Comparison of ENCODE assay signal across 8 cellular contexts in genomic region chr21:41926068-41926806, GRCh38. TPM values are rescaled to one million over a fixed set of nuclear protein-coding genes. Genes with fewer than 3 reads are reported as not detected.
A peak's percentile ranks its signal among the peaks of the same experiment; 100 is the strongest.
DNase-seq lines count a peak whose midpoint lies in the region; ATAC-seq and TF ChIP-seq lines count a peak whose summit lies in the region.

No MANE protein-coding gene starts in this region.

- no peak for TF ChIP-seq POLR2A in vagina (IDR thresholded peaks at IDR 0.05)

- H3K4me3 ChIP-seq in AG09309 (ENCODE audit: control insufficient read depth, low read depth, low read length) (peak overlapping the region; percentile 21), muscle layer of colon (ENCODE audit: low read depth in 1 of 2, low read length in 2 of 2) (peak overlapping the region; percentile 10 to 61), vagina (peak overlapping the region; percentile 34 to 37)

- H3K27me3 ChIP-seq in muscle layer of colon (ENCODE audit: control insufficient read depth in 1 of 2, insufficient read depth in 2 of 2, low read length in 2 of 2) = no peaks in the 10 kb centered on the region
- H3K27me3 ChIP-seq in vagina = no peaks in the 10 kb centered on the region

- H3K27ac ChIP-seq in muscle layer of colon (ENCODE audit: low read depth, low read length) = peak overlapping the region; percentile 75
- peak overlapping the region; percentile 86 for H3K27ac ChIP-seq in vagina

- no peak for TF ChIP-seq CTCF in AG09309 (IDR thresholded peaks at IDR 0.05; ENCODE audit: control insufficient read depth, insufficient read depth, low read depth, low read length, missing control alignments)
- TF ChIP-seq CTCF in vagina (IDR thresholded peaks at IDR 0.05) = no peak

- ATAC-seq in GM19025 (IDR thresholded peaks at IDR 0.05; ENCODE audit: low read depth, unreplicated experiment) = peak; percentile 66
- ATAC-seq in GM18858 (IDR thresholded peaks at IDR 0.05; ENCODE audit: unreplicated experiment) = no peak

- H3K9ac ChIP-seq in muscle layer of colon (ENCODE audit: low read length) = peak overlapping the region; percentile 52

- H3K9me3 ChIP-seq in muscle layer of colon (ENCODE audit: low read length) (no peaks in the 10 kb centered on the region), vagina (no peaks in the 10 kb centered on the region)

- H3K36me3 ChIP-seq in muscle layer of colon (ENCODE audit: insufficient read depth, low read length) (no peaks in the 10 kb centered on the region), vagina (no peaks in the 10 kb centered on the region)

- H3K4me1 ChIP-seq in muscle layer of colon (ENCODE audit: insufficient read depth, low read length) = peaks cover 18% of the 10 kb centered on the region
- H3K4me1 ChIP-seq in vagina = peaks cover 50% of the 10 kb centered on the region

- DNase-seq in AG09309 (ENCODE audit: low read depth) = no peak
- peak; percentile 47 for DNase-seq in HuH-7.5 (ENCODE audit: low spot score)
- peak; percentile 7 to 8 for DNase-seq in activated CD4-positive, alpha-beta T cell treated with anti-CD3 and anti-CD28 coated beads, Interleukin-2, amount 50 U/mL, for 4 hours
- DNase-seq in epidermal melanocyte (ENCODE audit: insufficient read length, low spot score) = peak; percentile 45
- DNase-seq in vagina (ENCODE audit: extremely low spot score in 2 of 2) = no peak

- intact Hi-C loops in vagina (cut with DNase I) = no loop called here

RNA-seq across cellular contexts. Expression of gene C2CD2, which starts 27.6 kb away (rescaled TPM):
- total RNA-seq in vagina = 36.1 TPM

RNA-seq across cellular contexts. Expression of gene PRDM15, which starts 47.1 kb away (rescaled TPM):
- total RNA-seq in vagina = 31.2 TPM

Comparison
In these comparisons a context has a peak if more than half of its experiments do, and no peak if none do; other contexts are left out.
1. DNase-seq: peak in HuH-7.5 (single experiment), activated CD4-positive, alpha-beta T cell treated with anti-CD3 and anti-CD28 coated beads, Interleukin-2, amount 50 U/mL, for 4 hours (2 of 2) and epidermal melanocyte (single experiment); none in AG09309 (single experiment) and vagina (0 of 2).
2. Peak in every context shown above with its lines, with median percentiles within 50 percentile points of each other: H3K4me3 ChIP-seq.